ENCODE assay signal across 26 cellular contexts in the genomic region with DNA sequence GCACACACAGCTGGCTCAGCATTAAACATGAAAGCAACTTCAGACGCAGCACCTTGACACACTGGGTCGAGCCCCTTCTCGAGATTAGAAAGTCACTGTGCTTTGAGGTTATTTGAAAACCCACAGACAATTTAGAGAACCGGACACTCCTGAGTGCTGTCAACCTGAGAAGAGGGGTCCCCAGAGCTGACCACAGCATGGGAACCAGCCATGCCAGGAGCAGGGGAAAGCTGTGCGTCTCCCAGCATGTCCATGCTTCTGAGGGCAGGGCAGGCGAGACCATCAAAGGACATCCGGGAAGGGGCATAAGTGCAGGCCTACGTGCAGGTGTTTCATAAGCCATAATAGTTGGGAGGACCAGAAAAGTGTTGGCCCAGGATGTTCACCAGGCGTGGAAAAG. TPM values are rescaled to one million over a fixed set of nuclear protein-coding genes. Genes with fewer than 3 reads are reported as not detected.
"Had no signal": no experiment of that assay in that cellular context is flagged by ENCODE, and none has a peak within 500 bp of the region (broad histone marks: within the 10 kb centered on the region; RNA-seq: fewer than 3 reads in every experiment).

No MANE protein-coding gene starts in this region.

- ATAC-seq: K562, SK-N-SH treated with all-trans-retinoic acid at 6 μM for 48 hours had no signal

- FAIRE-seq: K562, RCC 7860 had no signal

- H3K27ac ChIP-seq: KMS-11, SJCRH30 had no signal

- H3K9ac ChIP-seq: KMS-11 had no signal

- H3K4me3 ChIP-seq: K562, SJCRH30 had no signal

- DNase-seq: Kasumi-1, MV-4-11, NCI-H1048, NCI-H1105, NCI-H1417, NCI-H1436 treated with DMSO at 0.1 percent for 48 hours, NCI-H1694, NCI-H187 treated with DMSO at 0.1 percent for 48 hours, NCI-H2029 treated with DMSO at 0.1 percent for 48 hours, NCI-H2171, NCI-H226, NCI-H446, NCI-H510A, NCI-H524 treated with DMSO at 0.1 percent for 48 hours, NCI-H69, NCI-H774, RPMI8226, SHP77 treated with DMSO at 0.1 percent for 48 hours, SJCRH30 had no signal

- H3K27me3 ChIP-seq: SJCRH30 had no signal

- H3K4me1 ChIP-seq: SJCRH30 had no signal

- H3K9me3 ChIP-seq: SJCRH30 had no signal

- H3K36me3 ChIP-seq: SJCRH30 had no signal

RNA-seq across cellular contexts. Expression of gene SLC6A3, which starts 20.5 kb away (rescaled TPM):
- total RNA-seq: HT1080, K562, M059J had no signal
- polyA plus RNA-seq: IgD-negative memory B cell, K562 had no signal
